14 cellular contexts compared by ENCODE assay signal in the genomic region with DNA sequence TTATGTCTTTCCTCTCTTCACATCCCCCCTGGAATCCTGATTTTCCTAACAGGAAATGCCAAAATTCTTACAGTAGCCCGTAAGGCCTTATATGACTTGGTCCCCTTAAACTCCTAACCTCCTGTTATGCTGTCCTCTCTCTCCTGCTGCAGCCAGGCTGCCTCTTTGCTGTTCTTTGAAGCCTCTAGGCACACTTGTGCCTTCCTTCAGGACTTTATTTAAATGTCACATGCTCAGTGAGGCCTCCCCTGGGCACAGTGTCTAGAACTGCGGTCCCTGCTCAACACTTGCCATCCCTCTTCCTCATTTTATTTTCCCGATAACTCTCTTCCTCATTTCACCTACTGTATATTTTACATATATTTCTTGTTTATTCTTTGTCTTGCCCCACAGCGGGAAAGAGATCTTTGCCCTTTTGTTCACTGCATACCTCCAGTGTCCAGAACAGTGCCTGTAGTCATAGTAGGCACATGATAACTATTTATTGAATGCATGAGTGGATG. TPM values are rescaled to one million over a fixed set of nuclear protein-coding genes. Genes with fewer than 3 reads are reported as not detected.
DNase-seq lines count a peak whose midpoint lies in the region; ATAC-seq, FAIRE-seq and TF ChIP-seq lines count a peak whose summit lies in the region.
"Had no signal": no experiment of that assay in that cellular context is flagged by ENCODE, and none has a peak within 500 bp of the region (broad histone marks: within the 10 kb centered on the region; RNA-seq: fewer than 3 reads in every experiment).

No MANE protein-coding gene starts in this region.

- no peak overlapping the region for H3K4me3 ChIP-seq in PC-3 (ENCODE audit: low read length)
- no peak overlapping the region for H3K4me3 ChIP-seq in fibroblast of lung (replicated peaks in 1 of 4; ENCODE audit: control extremely low read depth in 1 of 4, insufficient read depth in 1 of 4, low read depth in 3 of 4, low read length in 4 of 4)
- H3K4me3 ChIP-seq in small intestine (ENCODE audit: low read depth in 1 of 2, low read length in 2 of 2) = no peak overlapping the region

- H3K9me3 ChIP-seq in PC-3 (ENCODE audit: low read length) = no peaks in the 10 kb centered on the region
- H3K9me3 ChIP-seq in fibroblast of lung (ENCODE audit: control insufficient read depth, insufficient read depth, low read depth, low read length) = no peaks in the 10 kb centered on the region
- H3K9me3 ChIP-seq in small intestine (ENCODE audit: control insufficient read depth, low read depth) = no peaks in the 10 kb centered on the region
- H3K9me3 ChIP-seq: testis had no signal

- POLR2A ChIA-PET in PC-3 (lab: Charles Lee; ENCODE audit: unreplicated experiment) = interaction anchor here (0.6 kb wide), 1 partner anchor 96 kb away, joined by 3 read pairs; no protein-coding TSS in a partner anchor

- H3K9me2 ChIP-seq in PC-3 (replicated peaks; ENCODE audit: low read length) = no peaks in the 10 kb centered on the region

- H2AFZ ChIP-seq in PC-3 (ENCODE audit: low read length) = no peak overlapping the region
- peak overlapping the region; percentile 52 for H2AFZ ChIP-seq in fibroblast of lung (ENCODE audit: low read length)

- no peaks in the 10 kb centered on the region for H3F3A ChIP-seq in PC-3 (ENCODE audit: low read length, unreplicated experiment)

- H3K4me2 ChIP-seq in PC-3 (ENCODE audit: low read length) = peak overlapping the region; percentile 8; the same call in 1 of the 2 replicates
- H3K4me2 ChIP-seq in fibroblast of lung (ENCODE audit: extremely low read depth, insufficient read depth, low read length) = peak overlapping the region; percentile 27

- no peak for FAIRE-seq in small intestine (lab: Jason Lieb, UNC)
- FAIRE-seq: A204.1 had no signal

- H3K79me2 ChIP-seq in PC-3 (ENCODE audit: low read length) = no peaks in the 10 kb centered on the region
- no peaks in the 10 kb centered on the region for H3K79me2 ChIP-seq in fibroblast of lung (ENCODE audit: control insufficient read depth, insufficient read depth, low read length)

- no peaks in the 10 kb centered on the region for H3K27me3 ChIP-seq in PC-3 (ENCODE audit: low read length)
- H3K27me3 ChIP-seq in fibroblast of lung (ENCODE audit: control insufficient read depth, insufficient read depth, low read length) = no peaks in the 10 kb centered on the region
- H3K27me3 ChIP-seq in small intestine (ENCODE audit: control insufficient read depth in 2 of 2, insufficient read depth in 2 of 2, low read length in 2 of 2) = no peaks in the 10 kb centered on the region
- H3K27me3 ChIP-seq: testis had no signal

- H3K4me1 ChIP-seq in PC-3 (ENCODE audit: insufficient read depth, low read length) = peaks cover 21% of the 10 kb centered on the region
- H3K4me1 ChIP-seq in fibroblast of lung (ENCODE audit: control insufficient read depth, extremely low read depth, insufficient read depth, low read length) = peaks cover 10% of the 10 kb centered on the region
- H3K4me1 ChIP-seq in small intestine (ENCODE audit: control insufficient read depth in 2 of 2, insufficient read depth in 1 of 2, low read depth in 1 of 2, low read length in 1 of 2) = peaks cover 0 to 6% of the 10 kb centered on the region in 2 donors
- H3K4me1 ChIP-seq: testis had no signal

- WGBS in small intestine, 3 donors = 28 to 57% (median 50%) methylated on average over 4 of the region's 4 CpGs

- H3K9ac ChIP-seq in PC-3 (ENCODE audit: low read length) (no peak overlapping the region), fibroblast of lung (ENCODE audit: insufficient read depth, low read length) (no peak overlapping the region)

- no peak overlapping the region for H3K4me3 Mint-ChIP-seq in Calu3 (ENCODE audit: low read depth, unreplicated experiment)
- no peak overlapping the region for H3K4me3 Mint-ChIP-seq in natural killer cell treated with Interleukin-12 subunit alpha and Interleukin-12 subunit beta and Interleukin-15 and Interleukin-18, amount 100 ng/mL, for 72 hours

- H3K36me3 Mint-ChIP-seq in Calu3 (ENCODE audit: insufficient read depth, unreplicated experiment) = peaks cover 9% of the 10 kb centered on the region
- H3K36me3 Mint-ChIP-seq in natural killer cell treated with Interleukin-12 subunit alpha and Interleukin-12 subunit beta and Interleukin-15 and Interleukin-18, amount 100 ng/mL, for 72 hours = no peaks in the 10 kb centered on the region

- peak; percentile 19 for DNase-seq in SIG-M5 treated with dmso at 0.1 percent for 504 hours (lab: John Stamatoyannopoulos, UW; ENCODE audit: unreplicated experiment)
- DNase-seq in SIG-M5 (lab: John Stamatoyannopoulos, UW) = no peak
- DNase-seq in PC-3 = no peak
- DNase-seq in fibroblast of lung (ENCODE audit: low read depth in 2 of 2) = peak; percentile 11 to 68
- DNase-seq in small intestine = peak; percentile 74
- no peak for DNase-seq in Calu3
- no peak for DNase-seq in activated CD4-positive, alpha-beta T cell treated with anti-CD3 and anti-CD28 coated beads for 1 hour
- no peak for DNase-seq in natural killer cell treated with Interleukin-12 subunit alpha and Interleukin-12 subunit beta and Interleukin-15 and Interleukin-18, amount 100 ng/mL, for 72 hours (ENCODE audit: low spot score)
- DNase-seq: hypothalamus, NCI-H1694 treated with DMSO at 0.1 percent for 48 hours, NCI-H526 treated with DMSO at 0.1 percent for 48 hours, SHP77, testis had no signal

- CTCF ChIA-PET in PC-3 (lab: Charles Lee) = no interaction called here
- CTCF ChIA-PET in Calu3 (lab: Charles Lee) = no interaction called here

- intact Hi-C loops in PC-3 (cut with micrococcal nuclease) (no loop called here), Calu3 (cut with micrococcal nuclease; ENCODE audit: unreplicated experiment) (no loop called here)

- no peaks in the 10 kb centered on the region for H4K20me1 ChIP-seq in PC-3 (ENCODE audit: low read length)
- no peaks in the 10 kb centered on the region for H4K20me1 ChIP-seq in fibroblast of lung (ENCODE audit: control insufficient read depth, extremely low read depth, insufficient read depth, low read length)

- no peaks in the 10 kb centered on the region for H3K36me3 ChIP-seq in PC-3 (ENCODE audit: low read depth, low read length)
- H3K36me3 ChIP-seq in fibroblast of lung (ENCODE audit: control insufficient read depth, insufficient read depth, low read length) = no peaks in the 10 kb centered on the region
- H3K36me3 ChIP-seq in small intestine (ENCODE audit: control insufficient read depth in 2 of 2, insufficient read depth in 2 of 2, low read length in 2 of 2) = no peaks in the 10 kb centered on the region

- H3K27me3 Mint-ChIP-seq in Calu3 (ENCODE audit: unreplicated experiment) = no peaks in the 10 kb centered on the region
- peaks cover 17 to 30% of the 10 kb centered on the region in 2 donors for H3K27me3 Mint-ChIP-seq in natural killer cell treated with Interleukin-12 subunit alpha and Interleukin-12 subunit beta and Interleukin-15 and Interleukin-18, amount 100 ng/mL, for 72 hours

- no peak overlapping the region for H3K27ac Mint-ChIP-seq in Calu3 (ENCODE audit: unreplicated experiment)
- H3K27ac Mint-ChIP-seq in natural killer cell treated with Interleukin-12 subunit alpha and Interleukin-12 subunit beta and Interleukin-15 and Interleukin-18, amount 100 ng/mL, for 72 hours = no peak overlapping the region

- BruUV-seq in PC-3 (replicated peaks; lab: Mats Ljungman, UMichigan) (no TSS peak), Calu3 (replicated peaks; lab: Mats Ljungman, UMichigan) (no TSS peak)

- peaks cover 7% of the 10 kb centered on the region for H3K4me1 Mint-ChIP-seq in Calu3 (ENCODE audit: low read depth, unreplicated experiment)
- peaks cover 6 to 10% of the 10 kb centered on the region in 2 donors for H3K4me1 Mint-ChIP-seq in natural killer cell treated with Interleukin-12 subunit alpha and Interleukin-12 subunit beta and Interleukin-15 and Interleukin-18, amount 100 ng/mL, for 72 hours (ENCODE audit: low read depth in 2 of 2)

- no peaks in the 10 kb centered on the region for H3K9me3 Mint-ChIP-seq in Calu3 (ENCODE audit: low read depth, unreplicated experiment)
- no peaks in the 10 kb centered on the region for H3K9me3 Mint-ChIP-seq in natural killer cell treated with Interleukin-12 subunit alpha and Interleukin-12 subunit beta and Interleukin-15 and Interleukin-18, amount 100 ng/mL, for 72 hours

- H3K27ac ChIP-seq in PC-3 (ENCODE audit: low read length) = no peak overlapping the region
- no peak overlapping the region for H3K27ac ChIP-seq in fibroblast of lung (ENCODE audit: insufficient read depth, low read length)
- H3K27ac ChIP-seq in small intestine (ENCODE audit: low read depth in 1 of 2, low read length in 1 of 2) = peak overlapping the region in 1 of 2 donors; percentile 38
- H3K27ac ChIP-seq: testis had no signal

- no peak for ATAC-seq in PC-3
- no peak for ATAC-seq in natural killer cell treated with Interleukin-12 subunit alpha and Interleukin-12 subunit beta and Interleukin-15 and Interleukin-18, amount 100 ng/mL, for 72 hours

- TF ChIP-seq CTCF in PC-3 (conservative IDR thresholded peaks at IDR 0.05; ENCODE audit: low read depth, low read length) (no peak), fibroblast of lung (conservative IDR thresholded peaks at IDR 0.05 in 1 of 2, IDR thresholded peaks at IDR 0.05 in 1 of 2; ENCODE audit: low read depth in 1 of 2, low read length in 2 of 2) (no peak), Calu3 (IDR thresholded peaks at IDR 0.05; ENCODE audit: unreplicated experiment) (no peak)

RNA-seq across cellular contexts. Expression of gene SHB, which starts 5.5 kb away (rescaled TPM):
- total RNA-seq in PC-3 (2014; rRNA removed) (56.4 and 77.1 TPM in 2 replicates), fibroblast of lung (12.6 and 13.9 TPM in 2 replicates), Calu3 (2022) (7.6 and 8.7 TPM in 2 replicates)
- polyA plus RNA-seq in fibroblast of lung (9.9 and 16.9 TPM in 2 replicates), small intestine (10 to 100 TPM in 1 of 3 donors, 1 to 10 TPM in 2; 8.9 to 18.9 (median 9.2) TPM)
- polyA plus RNA-seq in fibroblast of lung (2012) = 13.0 and 21.1 TPM in 2 replicates
- polyA minus RNA-seq in fibroblast of lung (ENCODE audit: low replicate concordance) = 16.5 and 24.5 TPM in 2 replicates
- 1 to 10 TPM in 1 of 2 donors, under 1 TPM in 1; 0.14 to 1.6 TPM for total RNA-seq in natural killer cell treated with Interleukin-12 subunit alpha and Interleukin-12 subunit beta and Interleukin-15 and Interleukin-18, amount 100 ng/mL, for 72 hours

Comparison
In these comparisons a context has a peak if more than half of its experiments do, and no peak if none do; other contexts are left out.
1. DNase-seq: peak in SIG-M5 treated with dmso at 0.1 percent for 504 hours (single experiment), fibroblast of lung (2 of 2) and small intestine (single experiment); none in SIG-M5 (single experiment), PC-3 (single experiment), Calu3 (single experiment), activated CD4-positive, alpha-beta T cell treated with anti-CD3 and anti-CD28 coated beads for 1 hour (single experiment) and natural killer cell treated with Interleukin-12 subunit alpha and Interleukin-12 subunit beta and Interleukin-15 and Interleukin-18, amount 100 ng/mL, for 72 hours (single experiment).